23 cellular contexts compared by ENCODE assay signal in the genomic region with DNA sequence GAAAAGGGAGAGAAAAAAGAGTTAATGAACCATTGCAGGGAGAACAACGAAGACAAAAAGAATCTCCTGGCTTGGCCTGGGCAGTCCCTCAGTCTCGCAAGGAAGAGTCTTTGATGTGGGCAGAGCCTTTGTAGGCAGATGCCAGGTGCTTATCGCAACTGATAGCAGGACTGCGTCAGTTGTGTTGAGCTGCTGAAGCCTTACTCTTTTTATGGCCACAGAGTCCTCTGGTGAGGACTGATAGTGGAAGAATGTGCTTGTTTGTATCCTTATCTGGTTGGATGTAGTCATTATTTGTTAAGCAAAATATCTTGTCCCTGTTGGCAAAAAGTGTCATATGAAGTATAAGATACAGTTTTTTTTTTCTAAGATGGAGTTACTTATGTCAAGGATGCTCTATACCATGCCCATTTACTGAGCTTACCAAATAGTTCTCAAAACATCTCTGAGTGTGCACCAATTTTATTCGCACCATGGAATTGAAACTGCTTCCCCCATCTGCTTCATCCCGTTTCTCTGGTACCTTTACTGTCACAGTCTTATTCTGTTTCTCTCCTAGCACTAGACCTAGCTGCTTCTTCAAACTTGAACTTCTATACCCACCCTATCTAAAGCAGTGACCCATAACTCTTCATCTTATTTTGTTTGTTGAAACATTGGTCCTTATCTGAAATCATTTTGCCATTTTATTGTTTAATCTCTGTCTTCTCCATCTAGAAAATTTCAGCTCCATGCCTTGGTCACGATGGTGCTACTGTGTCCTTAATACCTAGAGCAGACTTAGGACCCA. TPM values are rescaled to one million over a fixed set of nuclear protein-coding genes. Genes with fewer than 3 reads are reported as not detected.
DNase-seq lines count a peak whose midpoint lies in the region; ATAC-seq, FAIRE-seq and TF ChIP-seq lines count a peak whose summit lies in the region.
"Had no signal": no experiment of that assay in that cellular context is flagged by ENCODE, and none has a peak within 500 bp of the region (broad histone marks: within the 10 kb centered on the region; RNA-seq: fewer than 3 reads in every experiment).

No MANE protein-coding gene starts in this region.

- in situ Hi-C loops in HepG2 (cut with HindIII; ENCODE audit: extremely low pct_ligation_motif_present, low pct_unique_long_range_greater_than_20kb): no loop called here

- H3K4me3 ChIP-seq in HepG2 (replicated peaks in 1 of 3; ENCODE audit: insufficient read depth in 1 of 3, low read depth in 2 of 3, low read length in 3 of 3) (peak overlapping the region in 2 of 3 experiments; percentile 15 to 23; a peak in 1 of 6 replicates), right lobe of liver (no peak overlapping the region), thyroid gland (replicated peaks in 1 of 3) (no peak overlapping the region)
- H3K4me3 ChIP-seq: adrenal gland, MG63, prostate gland, tibial nerve had no signal

- DNase-seq in HepG2 (ENCODE audit: low spot score) (peak; percentile 86), right lobe of liver (no peak), amniotic epithelial cell (ENCODE audit: low read depth) (peak; percentile 76), left colon (no peak), thyroid gland (no peak), NCI-H446 treated with DMSO at 0.1 percent for 48 hours (lab: John Stamatoyannopoulos, UW) (no peak), NOMO-1 (lab: John Stamatoyannopoulos, UW; ENCODE audit: unreplicated experiment in 2 of 2) (no peak), NCI-H2196 treated with DMSO at 0.1 percent for 48 hours (lab: John Stamatoyannopoulos, UW; ENCODE audit: unreplicated experiment) (no peak)
- DNase-seq: activated CD4-positive, alpha-beta T cell treated with anti-CD3 and anti-CD28 coated beads for 1 hour; adrenal gland; C1 segment of cervical spinal cord; DMS 273 treated with DMSO at 0.1 percent for 48 hours; glutamatergic neuron; MG63; SIG-M5; stimulated activated CD4-positive, alpha-beta T cell treated with anti-CD3 and anti-CD28 coated beads, Interleukin-12 subunit alpha, Interleukin-12 subunit beta, amount 100 ng/mL, for 4 hours; T-helper 17 cell had no signal

- no peak overlapping the region for H2AFZ ChIP-seq in HepG2 (ENCODE audit: low read length)

- TF ChIP-seq RAD21 in HepG2 (CRISPR knock-in tag; IDR thresholded peaks at IDR 0.05): no peak

- WGBS in HepG2 (ENCODE audit: low lambda C conversion rate): 4% methylated on average over 5 of the region's 7 CpGs
- WGBS in right lobe of liver (ENCODE audit: insufficient coverage, low coverage, low lambda C conversion rate, missing lambda C conversion rate): 53% methylated on average over 6 of the region's 7 CpGs
- 84 to 92% methylated on average over 7 of the region's 7 CpGs for WGBS in thyroid gland, 2 donors

- no peaks in the 10 kb centered on the region for H3K27me3 ChIP-seq in HepG2 (ENCODE audit: control insufficient read depth in 1 of 2, insufficient read depth in 2 of 2, low read length in 2 of 2)
- no peaks in the 10 kb centered on the region for H3K27me3 ChIP-seq in right lobe of liver
- H3K27me3 ChIP-seq in thyroid gland: no peaks in the 10 kb centered on the region
- H3K27me3 ChIP-seq: adrenal gland, MG63, tibial nerve had no signal

- H3K9ac ChIP-seq in HepG2 (ENCODE audit: insufficient read depth, low read depth, low read length): peak overlapping the region; percentile 19; the same call in 1 of the 2 replicates

- TF ChIP-seq POLR2A in HepG2 (IDR thresholded peaks at IDR 0.05; ENCODE audit: insufficient read depth in 1 of 2, low read depth in 2 of 2, low read length in 2 of 2): no peak
- no peak for TF ChIP-seq POLR2A in right lobe of liver (IDR thresholded peaks at IDR 0.05)
- no peak for TF ChIP-seq POLR2A in thyroid gland (IDR thresholded peaks at IDR 0.05)

- CTCF ChIA-PET in HepG2 (lab: Yijun Ruan, JAX; ENCODE audit: low intra/inter-chr PET ratio, low total read pairs): interaction anchor here (1.0 kb wide), 1 partner anchor 311 kb away, joined by 3 read pairs; no protein-coding TSS in a partner anchor

- no peak for FAIRE-seq in HepG2 (lab: Jason Lieb, UNC)
- FAIRE-seq: GM12892, islet of Langerhans had no signal

- TF ChIP-seq EP300 in HepG2 (IDR thresholded peaks at IDR 0.05; ENCODE audit: low read depth in 2 of 2, low read length in 2 of 2) (peak in 1 of 2 experiments; percentile 65; a peak in 1 of 4 replicates), HepG2 (CRISPR knock-in tag; IDR thresholded peaks at IDR 0.05; ENCODE audit: borderline replicate concordance) (peak; percentile 65; the same call in 1 of the 2 replicates)

- ATAC-seq in HepG2 (peak; percentile 75), right lobe of liver (no peak), left colon (peak; percentile 49)
- ATAC-seq: natural killer cell treated with Interleukin-12 subunit alpha and Interleukin-12 subunit beta and Interleukin-15 and Interleukin-18, amount 100 ng/mL, for 72 hours; stimulated activated memory B cell treated with anti-CD40 and anti-IgM and Interleukin-4, amounts not matched to agents 10 μg/mL and 1 μg/mL and 100 μg/mL, for 72 hours; T-helper 17 cell had no signal

- peak overlapping the region; percentile 74 for H3K4me2 ChIP-seq in HepG2 (ENCODE audit: low read depth, low read length)

- H3K9me3 ChIP-seq in HepG2 (ENCODE audit: low read length): no peaks in the 10 kb centered on the region
- H3K9me3 ChIP-seq in right lobe of liver: no peaks in the 10 kb centered on the region
- H3K9me3 ChIP-seq in thyroid gland: no peaks in the 10 kb centered on the region
- H3K9me3 ChIP-seq: adrenal gland, MG63, prostate gland, tibial nerve had no signal

- H3K4me1 ChIP-seq in HepG2 (ENCODE audit: insufficient read depth, low read length) (peaks cover 51% of the 10 kb centered on the region), right lobe of liver (peaks cover 0 to 14% (median 5%) of the 10 kb centered on the region in 4 donors), thyroid gland (peaks cover 16 to 27% of the 10 kb centered on the region in 2 donors)
- H3K4me1 ChIP-seq: adrenal gland had no signal

- H3K79me2 ChIP-seq in HepG2 (ENCODE audit: insufficient read depth, low read length): no peaks in the 10 kb centered on the region

- intact Hi-C loops in HepG2 (cut with micrococcal nuclease; ENCODE audit: unreplicated experiment): loop anchor here (1.0 to 10.0 kb wide), 6 partner anchors 47 to 915 kb away; partner anchors contain the start of gene SPRY1
- intact Hi-C loops in right lobe of liver (cut with DNase I): no loop called here
- intact Hi-C loops in left colon (cut with DNase I, micrococcal nuclease): no loop called here
- intact Hi-C loops in thyroid gland (cut with DNase I): loop anchor here (10.0 kb wide), 1 partner anchor 305 kb away; no protein-coding TSS in a partner anchor

- POLR2A ChIA-PET in HepG2 (lab: Yijun Ruan, JAX): interaction anchor here (1.0 to 1.6 kb wide), 3 partner anchors 9 to 206 kb away, joined by 3 to 6 read pairs (median 5); no protein-coding TSS in a partner anchor

- H3K27ac ChIP-seq in HepG2 (ENCODE audit: extremely low read length, insufficient read depth, low read length) (no peak overlapping the region), right lobe of liver (no peak overlapping the region), thyroid gland (no peak overlapping the region)
- H3K27ac ChIP-seq: adrenal gland, prostate gland, tibial nerve had no signal

- H4K20me1 ChIP-seq in HepG2 (ENCODE audit: insufficient read depth, low read length): no peaks in the 10 kb centered on the region

- TF ChIP-seq CTCF in HepG2 (CRISPR knock-in tag; IDR thresholded peaks at IDR 0.05) (no peak), right lobe of liver (IDR thresholded peaks at IDR 0.05) (no peak), thyroid gland (IDR thresholded peaks at IDR 0.05) (no peak)

- H3K36me3 ChIP-seq in HepG2 (replicated peaks in 1 of 2; ENCODE audit: control insufficient read depth in 1 of 2, insufficient read depth in 2 of 2, low read length in 2 of 2) (no peaks in the 10 kb centered on the region), right lobe of liver (no peaks in the 10 kb centered on the region), thyroid gland (no peaks in the 10 kb centered on the region)
- H3K36me3 ChIP-seq: adrenal gland, MG63, prostate gland, tibial nerve had no signal

- BruUV-seq in HepG2 (replicated peaks; lab: Mats Ljungman, UMichigan): no TSS peak

TF ChIP-seq in HepG2, 621 proteins besides CTCF, POLR2A, EP300 and RAD21 (continues in another document):
- TF ChIP-seq TCF7L2 (IDR thresholded peaks at IDR 0.05; ENCODE audit: low read depth, low read length) (peak; percentile 79), GFI1 (CRISPR knock-in tag; IDR thresholded peaks at IDR 0.05; ENCODE audit: borderline replicate concordance) (no peak), SP140L (CRISPR knock-in tag; IDR thresholded peaks at IDR 0.05; ENCODE audit: borderline replicate concordance) (no peak), GATA4 (IDR thresholded peaks at IDR 0.05; ENCODE audit: borderline replicate concordance, low read depth) (peak; percentile 84)

RNA-seq across cellular contexts. Expression of gene SPRY1, which starts 47.0 kb away (rescaled TPM):
- total RNA-seq in HepG2 (2016; rRNA removed; fragmentation: Illumina TruSeq; extraction: Trizol): 22.5 and 24.7 TPM in 2 replicates
- total RNA-seq in HepG2 (2016; cell fraction: cytosol; rRNA removed; fragmentation: Illumina TruSeq; extraction: Trizol; ENCODE audit: low read depth): 4.3 and 5.4 TPM in 2 replicates
- total RNA-seq in HepG2 (2016; cell fraction: insoluble cytoplasmic fraction; rRNA removed; fragmentation: Illumina TruSeq; extraction: Trizol): 21.4 and 23.6 TPM in 2 replicates
- 14.5 and 17.5 TPM in 2 replicates for total RNA-seq in HepG2 (2016; cell fraction: membrane; rRNA removed; fragmentation: Illumina TruSeq; extraction: Trizol)
- total RNA-seq in HepG2 (2016; cell fraction: nucleus; rRNA removed; fragmentation: Illumina TruSeq; extraction: Trizol): 31.3 and 35.8 TPM in 2 replicates
- 33.4 and 35.4 TPM in 2 replicates for polyA plus RNA-seq in HepG2 (2011; rRNA removed)
- polyA plus RNA-seq in HepG2 (2011; cell fraction: cytosol; rRNA removed): 19.4 and 28.2 TPM in 2 replicates
- 51.7 and 53.2 TPM in 2 replicates for polyA plus RNA-seq in HepG2 (2011; cell fraction: nucleus; rRNA removed)
- polyA plus RNA-seq in HepG2 (2012): 31.5 and 33.4 TPM in 2 replicates
- polyA plus RNA-seq in HepG2 (2016; cell fraction: cytosol; fragmentation: Illumina TruSeq; extraction: Trizol; ENCODE audit: low read depth): 1.8 and 1.9 TPM in 2 replicates
- polyA plus RNA-seq in HepG2 (2016; cell fraction: insoluble cytoplasmic fraction; fragmentation: Illumina TruSeq; extraction: Trizol; ENCODE audit: low read depth): 22.0 and 23.2 TPM in 2 replicates
- polyA plus RNA-seq in HepG2 (2016; cell fraction: membrane; fragmentation: Illumina TruSeq; extraction: Trizol; ENCODE audit: low read depth): 7.4 and 7.5 TPM in 2 replicates
- polyA plus RNA-seq in HepG2 (2016; cell fraction: nucleus; fragmentation: Illumina TruSeq; extraction: Trizol; ENCODE audit: insufficient read depth, low read depth): 70.5 and 74.3 TPM in 2 replicates
- 0.26 and 48.0 TPM in 2 replicates for polyA minus RNA-seq in HepG2 (2011; rRNA and poly(A)+ RNA removed; ENCODE audit: low replicate concordance)
- 37.3 and 43.9 TPM in 2 replicates for polyA minus RNA-seq in HepG2 (2011; cell fraction: cytosol; rRNA and poly(A)+ RNA removed)
- polyA minus RNA-seq in HepG2 (2011; cell fraction: nucleus; rRNA and poly(A)+ RNA removed): 61.7 and 66.8 TPM in 2 replicates
- total RNA-seq in right lobe of liver: 10 to 100 TPM in 5 of 6 experiments, 1 to 10 TPM in 1; 9.3 to 16.1 (median 14.3) TPM
- 10 to 100 TPM; 27.2 to 29.0 TPM for total RNA-seq in left colon
- total RNA-seq in thyroid gland: 100 to 1,000 TPM in 2 of 4 donors, 10 to 100 TPM in 2; 52.2 to 142 (median 100) TPM

Comparison
In these comparisons a context has a peak if more than half of its experiments do, and no peak if none do; other contexts are left out.
1. ATAC-seq: peak in HepG2 (single experiment) and left colon (single experiment); none in right lobe of liver (0 of 4).
2. DNase-seq: peak in HepG2 (single experiment) and amniotic epithelial cell (single experiment); none in right lobe of liver (0 of 3), left colon (0 of 2), thyroid gland (0 of 2), NCI-H446 treated with DMSO at 0.1 percent for 48 hours (single experiment), NOMO-1 (0 of 2) and NCI-H2196 treated with DMSO at 0.1 percent for 48 hours (single experiment).
3. H3K4me3 ChIP-seq: peak in HepG2 (2 of 3); none in right lobe of liver (0 of 3) and thyroid gland (0 of 3).
4. intact Hi-C loops: an anchor here in HepG2 (1.0 to 10.0 kb wide) and thyroid gland (10.0 kb wide); none called in right lobe of liver and left colon.